In the genomic region with DNA sequence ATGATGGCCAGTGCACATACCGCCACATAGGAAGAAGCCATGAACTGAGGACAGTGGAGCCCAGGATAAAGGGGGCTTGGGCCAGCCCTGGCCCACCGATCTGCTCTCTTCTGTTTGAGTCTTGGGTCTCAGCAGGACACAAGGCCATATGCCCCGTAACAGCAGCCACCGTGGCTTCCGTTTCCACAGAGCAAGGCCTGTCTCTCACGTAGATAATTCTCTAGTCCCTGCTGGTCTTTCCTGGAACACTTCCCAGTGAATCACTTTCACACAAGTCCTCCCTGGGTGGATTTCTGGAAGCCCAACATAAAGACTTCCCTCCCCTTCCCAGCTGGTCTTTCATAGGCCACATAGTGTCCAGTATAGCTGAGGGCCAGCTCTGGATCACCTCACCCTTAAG, we compare ENCODE assay signal across 30 cellular contexts. TPM values are rescaled to one million over a fixed set of nuclear protein-coding genes. Genes with fewer than 3 reads are reported as not detected.
"Had no signal": no experiment of that assay in that cellular context is flagged by ENCODE, and none has a peak within 500 bp of the region (broad histone marks: within the 10 kb centered on the region; RNA-seq: fewer than 3 reads in every experiment).

No MANE protein-coding gene starts in this region.

- H3K27ac ChIP-seq: breast epithelium, neutrophil, skin epidermis, stomach, thyroid gland, upper lobe of right lung had no signal

- DNase-seq: activated CD4-positive, alpha-beta T cell treated with anti-CD3 and anti-CD28 coated beads for 4 hours; activated CD4-positive, alpha-beta T cell treated with anti-CD3 and anti-CD28 coated beads, Interleukin-2, amount 50 U/mL, for 4 hours; activated gamma-delta T cell treated with Interleukin-2 at 50 U/mL for 16 hours; activated naive CD4-positive, alpha-beta T cell treated with anti-CD3 and anti-CD28 coated beads, Interleukin-2, amount 50 U/mL, for 16 hours; amniotic stem cell; cortex of kidney; effector memory CD8-positive, alpha-beta T cell; foreskin fibroblast; head of caudate nucleus; hippocampal formation; left cardiac atrium; mammary epithelial cell; naive B cell; stimulated activated CD4-positive, alpha-beta T cell treated with anti-CD3 and anti-CD28 coated beads, Interleukin-4, amount 100 ng/mL, for 4 hours; stimulated activated CD8-positive, alpha-beta memory T cell treated with anti-CD3 and anti-CD28 coated beads, Interleukin-4, amount 100 ng/mL, for 48 hours; stimulated activated naive B cell treated with anti-CD40 and anti-IgM and Interleukin-4, amounts not matched to agents 10 μg/mL and 1 μg/mL and 100 μg/mL, for 72 hours; stomach; thyroid gland; upper lobe of right lung had no signal

- H3K4me3 ChIP-seq: breast epithelium, skin epidermis, stomach, thyroid gland, upper lobe of right lung had no signal

- ATAC-seq: effector memory CD8-positive, alpha-beta T cell; left cardiac atrium; sciatic nerve; stimulated activated naive B cell treated with anti-CD40 and anti-IgM and Interleukin-4, amounts not matched to agents 10 μg/mL and 1 μg/mL and 100 μg/mL, for 72 hours; upper lobe of right lung had no signal

- H3K36me3 ChIP-seq: breast epithelium, neutrophil, stomach, thyroid gland, upper lobe of right lung had no signal

- H3K9me3 ChIP-seq: breast epithelium, neutrophil, stomach, thyroid gland, upper lobe of right lung had no signal

- H3K4me1 ChIP-seq: breast epithelium, stomach, thyroid gland, upper lobe of right lung had no signal

RNA-seq across cellular contexts. Expression of a gene that starts 20.0 kb away (rescaled TPM):
- total RNA-seq: breast epithelium; fibroblast of lung; left cardiac atrium; liver; mammary epithelial cell; mesothelial cell of epicardium; osteocyte; progenitor cell of endocrine pancreas; renal cortical epithelial cell; sciatic nerve; stomach; T-helper 1 cell treated with Interleukin-12 subunit alpha and Interleukin-12 subunit beta and Interleukin-4 antibody, amounts not matched to agents 30 ng/mL and 1 ng/mL, for 36 hours; thyroid gland; upper lobe of right lung had no signal
